12 cellular contexts compared by ENCODE assay signal in genomic region chr7:155380986-155381851, GRCh38.
DNase-seq lines count a peak whose midpoint lies in the region; ATAC-seq and TF ChIP-seq lines count a peak whose summit lies in the region.
"Had no signal": no experiment of that assay in that cellular context is flagged by ENCODE, and none has a peak within 500 bp of the region (broad histone marks: within the 10 kb centered on the region; RNA-seq: fewer than 3 reads in every experiment).

No MANE protein-coding gene starts in this region.

- POLR2A ChIA-PET in T-cell (lab: Charles Lee): no interaction called here
- POLR2A ChIA-PET in CD4-positive, alpha-beta T cell (lab: Charles Lee): no interaction called here

- H3K4me1 Mint-ChIP-seq in CD14-positive monocyte (peaks cover 45% of the 10 kb centered on the region), T-cell (peaks cover 21 to 38% (median 23%) of the 10 kb centered on the region in 3 donors)
- H3K4me1 Mint-ChIP-seq in CD4-positive, alpha-beta T cell (ENCODE audit: low read depth): peaks cover 23% of the 10 kb centered on the region

- H3K27ac Mint-ChIP-seq in CD14-positive monocyte (peak overlapping the region in 1 of 7 donors; percentile 56), T-cell (no peak overlapping the region)
- H3K27ac Mint-ChIP-seq in CD4-positive, alpha-beta T cell: no peak overlapping the region
- H3K27ac Mint-ChIP-seq: activated T-cell treated with anti-CD3 and anti-CD28 coated beads, Interleukin-2, amount 50 U/mL, for 72 hours had no signal

- peaks cover 0 to 25% (median 8%) of the 10 kb centered on the region in 7 donors for H3K9me3 Mint-ChIP-seq in CD14-positive monocyte
- no peaks in the 10 kb centered on the region for H3K9me3 Mint-ChIP-seq in T-cell
- H3K9me3 Mint-ChIP-seq in CD4-positive, alpha-beta T cell: no peaks in the 10 kb centered on the region
- H3K9me3 Mint-ChIP-seq: activated T-cell treated with anti-CD3 and anti-CD28 coated beads, Interleukin-2, amount 50 U/mL, for 72 hours had no signal

- intact Hi-C loops in CD14-positive monocyte (cut with micrococcal nuclease): no loop called here
- intact Hi-C loops in left ventricle myocardium inferior (cut with micrococcal nuclease): no loop called here
- intact Hi-C loops in psoas muscle (cut with DNase I): no loop called here
- intact Hi-C loops in CD4-positive, alpha-beta T cell (cut with DNase I, micrococcal nuclease): loop anchor here in 1 of 2 experiments (2.0 kb wide), 1 partner anchor 358 kb away; no protein-coding TSS in a partner anchor

- H3K27ac ChIP-seq in left ventricle myocardium inferior (replicated peaks) (no peak overlapping the region), psoas muscle (no peak overlapping the region)
- H3K27ac ChIP-seq in CD4-positive, alpha-beta T cell (ENCODE audit: low read depth, low read length): no peak overlapping the region
- H3K27ac ChIP-seq: colonic mucosa had no signal

- 2% methylated on average over 33 to 41 of the region's 41 CpGs for WGBS in psoas muscle, 3 donors

- H3K4me1 ChIP-seq in left ventricle myocardium inferior (peaks cover 34% of the 10 kb centered on the region), psoas muscle (peaks cover 7% of the 10 kb centered on the region)

- CTCF ChIA-PET in T-cell (lab: Charles Lee): interaction anchor here (1.0 to 1.2 kb wide), 3 partner anchors 38 to 389 kb away, joined by 3 to 10 read pairs (median 5); no protein-coding TSS in a partner anchor
- CTCF ChIA-PET in CD4-positive, alpha-beta T cell (lab: Charles Lee): no interaction called here

- TF ChIP-seq CTCF in CD14-positive monocyte (IDR thresholded peaks at IDR 0.05) (no peak), left ventricle myocardium inferior (IDR thresholded peaks at IDR 0.05; ENCODE audit: borderline replicate concordance) (no peak), psoas muscle (IDR thresholded peaks at IDR 0.05) (no peak)
- no peak for TF ChIP-seq CTCF in CD4-positive, alpha-beta T cell (IDR thresholded peaks at IDR 0.05)

- H3K36me3 Mint-ChIP-seq in CD14-positive monocyte (peaks cover 4 to 20% of the 10 kb centered on the region in 2 donors), T-cell (no peaks in the 10 kb centered on the region)
- H3K36me3 Mint-ChIP-seq in CD4-positive, alpha-beta T cell (ENCODE audit: low read depth): no peaks in the 10 kb centered on the region

- H3K4me3 ChIP-seq in left ventricle myocardium inferior (peak overlapping the region; percentile 56), psoas muscle (peak overlapping the region; percentile 49)
- H3K4me3 ChIP-seq: colonic mucosa had no signal

- H3K9me3 ChIP-seq in left ventricle myocardium inferior (replicated peaks): no peaks in the 10 kb centered on the region
- no peaks in the 10 kb centered on the region for H3K9me3 ChIP-seq in psoas muscle
- no peaks in the 10 kb centered on the region for H3K9me3 ChIP-seq in CD4-positive, alpha-beta T cell (ENCODE audit: control insufficient read depth, low read length)
- H3K9me3 ChIP-seq: colonic mucosa had no signal

- H3K27me3 Mint-ChIP-seq in CD14-positive monocyte (ENCODE audit: low read depth in 3 of 3) (peaks cover 82 to 95% (median 90%) of the 10 kb centered on the region in 3 donors), T-cell (peaks cover 65 to 87% of the 10 kb centered on the region in 2 donors)
- peaks cover 94% of the 10 kb centered on the region for H3K27me3 Mint-ChIP-seq in CD4-positive, alpha-beta T cell

- ATAC-seq in T-cell (replicated peaks in 1 of 4): no peak
- peak in 3 of 4 donors; percentile 7 to 20 (median 18) for ATAC-seq in psoas muscle
- ATAC-seq in CD4-positive, alpha-beta T cell (ENCODE audit: poor library complexity): no peak
- ATAC-seq in activated CD4-positive, CD25-positive, alpha-beta regulatory T cell treated with anti-CD3 and anti-CD28 coated beads, Interleukin-2, amount 50 U/mL, for 24 hours: no peak

- DNase-seq in CD14-positive monocyte (ENCODE audit: low spot score) (no peak), T-cell (no peak), left ventricle myocardium inferior (no peak), psoas muscle (no peak), GM19238 (ENCODE audit: insufficient read length, low spot score) (no peak), NCI-H524 (lab: John Stamatoyannopoulos, UW) (no peak)
- no peak for DNase-seq in CD4-positive, alpha-beta T cell
- DNase-seq: activated CD4-positive, CD25-positive, alpha-beta regulatory T cell; activated T-cell treated with anti-CD3 and anti-CD28 coated beads, Interleukin-2, amount 50 U/mL, for 72 hours; colonic mucosa; NCI-H2081 had no signal

- peak overlapping the region; percentile 82 to 99 for H3K4me3 Mint-ChIP-seq in CD14-positive monocyte
- peak overlapping the region; percentile 13 to 63 (median 17) for H3K4me3 Mint-ChIP-seq in T-cell
- no peak overlapping the region for H3K4me3 Mint-ChIP-seq in CD4-positive, alpha-beta T cell

- H3K27me3 ChIP-seq in left ventricle myocardium inferior (ENCODE audit: low read depth) (peaks cover 100% of the 10 kb centered on the region), psoas muscle (ENCODE audit: insufficient read depth in 3 of 3, low read length in 2 of 3) (peaks cover 4 to 100% (median 50%) of the 10 kb centered on the region in 3 donors)
- peaks cover 85% of the 10 kb centered on the region for H3K27me3 ChIP-seq in CD4-positive, alpha-beta T cell (ENCODE audit: control insufficient read depth, insufficient read depth, low read length)

- H3K36me3 ChIP-seq in left ventricle myocardium inferior (no peaks in the 10 kb centered on the region), psoas muscle (ENCODE audit: insufficient read depth in 1 of 2, low read depth in 1 of 2) (no peaks in the 10 kb centered on the region)
- H3K36me3 ChIP-seq: colonic mucosa had no signal

Comparison
In these comparisons a context has a peak if more than half of its experiments do, and no peak if none do; other contexts are left out.
1. ATAC-seq: peak in psoas muscle (3 of 4); none in T-cell (0 of 4), CD4-positive, alpha-beta T cell (single experiment) and activated CD4-positive, CD25-positive, alpha-beta regulatory T cell treated with anti-CD3 and anti-CD28 coated beads, Interleukin-2, amount 50 U/mL, for 24 hours (0 of 2).